ENCODE assay signal across 16 cellular contexts in genomic region chr2:101256316-101256715, GRCh38. TPM values are rescaled to one million over a fixed set of nuclear protein-coding genes. Genes with fewer than 3 reads are reported as not detected.
DNase-seq lines count a peak whose midpoint lies in the region; ATAC-seq and TF ChIP-seq lines count a peak whose summit lies in the region.
"Had no signal": no experiment of that assay in that cellular context is flagged by ENCODE, and none has a peak within 500 bp of the region (broad histone marks: within the 10 kb centered on the region; RNA-seq: fewer than 3 reads in every experiment).

No MANE protein-coding gene starts in this region.

- no peak overlapping the region for H3K4ac ChIP-seq in neuronal stem cell (ENCODE audit: low read length)

- H3K4me3 Mint-ChIP-seq in T-helper 2 cell treated with Interferon-gamma antibody and Interleukin-4, amounts not matched to agents 5 μg/mL and 100 μg/mL, for 36 hours = peak overlapping the region; percentile 46
- H3K4me3 Mint-ChIP-seq in Calu3 (ENCODE audit: low read depth, unreplicated experiment) = peak overlapping the region; percentile 41
- no peak overlapping the region for H3K4me3 Mint-ChIP-seq in activated naive CD8-positive, alpha-beta T cell treated with anti-CD3 and anti-CD28 coated beads for 36 hours
- peak overlapping the region; percentile 5 for H3K4me3 Mint-ChIP-seq in natural killer cell

- H4K91ac ChIP-seq in neuronal stem cell (ENCODE audit: low read depth, low read length, poor library complexity) = no peak overlapping the region

- no peak overlapping the region for H2AK5ac ChIP-seq in neuronal stem cell (ENCODE audit: low read depth, low read length)

- TF ChIP-seq CTCF in Calu3 (IDR thresholded peaks at IDR 0.05; ENCODE audit: unreplicated experiment) (no peak), natural killer cell (IDR thresholded peaks at IDR 0.05) (no peak)

- H3K4me3 ChIP-seq in neuronal stem cell (ENCODE audit: low read length in 2 of 2) = no peak overlapping the region
- H3K4me3 ChIP-seq: gastrocnemius medialis, right atrium auricular region had no signal

- H3K4me1 Mint-ChIP-seq in T-helper 2 cell treated with Interferon-gamma antibody and Interleukin-4, amounts not matched to agents 5 μg/mL and 100 μg/mL, for 36 hours (ENCODE audit: low read depth) = peaks cover 41% of the 10 kb centered on the region
- H3K4me1 Mint-ChIP-seq in Calu3 (ENCODE audit: low read depth, unreplicated experiment) (peaks cover 26% of the 10 kb centered on the region), natural killer cell (peaks cover 50 to 52% of the 10 kb centered on the region in 2 donors)
- H3K4me1 Mint-ChIP-seq in activated naive CD8-positive, alpha-beta T cell treated with anti-CD3 and anti-CD28 coated beads for 36 hours = peaks cover 39% of the 10 kb centered on the region

- no peak overlapping the region for H2BK15ac ChIP-seq in neuronal stem cell (ENCODE audit: low read length)

- no peak overlapping the region for H2BK12ac ChIP-seq in neuronal stem cell (ENCODE audit: low read length)

- H4K8ac ChIP-seq in neuronal stem cell (ENCODE audit: low read depth, low read length) = no peak overlapping the region

- no peaks in the 10 kb centered on the region for H3K27me3 Mint-ChIP-seq in T-helper 2 cell treated with Interferon-gamma antibody and Interleukin-4, amounts not matched to agents 5 μg/mL and 100 μg/mL, for 36 hours (ENCODE audit: low read depth)
- H3K27me3 Mint-ChIP-seq in Calu3 (ENCODE audit: unreplicated experiment) = no peaks in the 10 kb centered on the region
- no peaks in the 10 kb centered on the region for H3K27me3 Mint-ChIP-seq in activated naive CD8-positive, alpha-beta T cell treated with anti-CD3 and anti-CD28 coated beads for 36 hours
- no peaks in the 10 kb centered on the region for H3K27me3 Mint-ChIP-seq in natural killer cell (ENCODE audit: low read depth in 2 of 2)

- H3K18ac ChIP-seq in neuronal stem cell (ENCODE audit: low read length) = no peak overlapping the region

- H2BK120ac ChIP-seq in neuronal stem cell (ENCODE audit: low read depth, low read length) = no peak overlapping the region

- no peak overlapping the region for H3K27ac ChIP-seq in neuronal stem cell (replicated peaks; ENCODE audit: low read length)
- H3K27ac ChIP-seq: gastrocnemius medialis, right atrium auricular region had no signal

- peaks cover 4 to 51% of the 10 kb centered on the region in 2 donors for H3K36me3 ChIP-seq in neuronal stem cell (replicated peaks in 1 of 2; ENCODE audit: control insufficient read depth in 2 of 2, insufficient read depth in 2 of 2, low read length in 2 of 2)

- no peak for DNase-seq in T-helper 2 cell treated with Interferon-gamma antibody and Interleukin-4, amounts not matched to agents 5 μg/mL and 100 μg/mL, for 36 hours (ENCODE audit: low spot score)
- DNase-seq in T-helper 2 cell (no peak), Calu3 (no peak), natural killer cell (no peak), neuronal stem cell (ENCODE audit: low spot score) (no peak), iPS-NIHi7 (ENCODE audit: extremely low spot score) (no peak), NOMO-1 treated with DMSO at 0.1 percent for 48 hours (lab: John Stamatoyannopoulos, UW; ENCODE audit: unreplicated experiment) (no peak)
- DNase-seq in activated naive CD8-positive, alpha-beta T cell treated with anti-CD3 and anti-CD28 coated beads for 36 hours = no peak
- DNase-seq: cerebellar nuclear complex; gastrocnemius medialis; NCI-H187; NCI-H524; OCI-M1; SK-N-SH; stimulated activated CD4-positive, alpha-beta T cell treated with anti-CD3 and anti-CD28 coated beads, Interleukin-1b, Interleukin-23, amount 100 ng/mL, for 48 hours had no signal

- peaks cover 45% of the 10 kb centered on the region for H3K36me3 Mint-ChIP-seq in T-helper 2 cell treated with Interferon-gamma antibody and Interleukin-4, amounts not matched to agents 5 μg/mL and 100 μg/mL, for 36 hours (ENCODE audit: low read depth)
- H3K36me3 Mint-ChIP-seq in Calu3 (ENCODE audit: insufficient read depth, unreplicated experiment) = peaks cover 65% of the 10 kb centered on the region
- peaks cover 32% of the 10 kb centered on the region for H3K36me3 Mint-ChIP-seq in activated naive CD8-positive, alpha-beta T cell treated with anti-CD3 and anti-CD28 coated beads for 36 hours
- H3K36me3 Mint-ChIP-seq in natural killer cell = no peaks in the 10 kb centered on the region

- intact Hi-C loops in Calu3 (cut with micrococcal nuclease; ENCODE audit: unreplicated experiment) (no loop called here), natural killer cell (cut with micrococcal nuclease) (no loop called here)

- H3K9me3 ChIP-seq in neuronal stem cell (replicated peaks in 1 of 2; ENCODE audit: control insufficient read depth in 2 of 2, insufficient read depth in 1 of 2, low read depth in 1 of 2, low read length in 2 of 2) = peaks cover 2 to 8% of the 10 kb centered on the region in 2 donors
- H3K9me3 ChIP-seq: gastrocnemius medialis, right atrium auricular region, SK-N-SH had no signal

- WGBS in neuronal stem cell (ENCODE audit: extremely low coverage in 2 of 2, insufficient read length in 2 of 2, insufficient replicate concordance in 1 of 2), 2 donors = no CpG with 5 or more reads among the region's 2 CpGs

- no peak for ATAC-seq in natural killer cell
- ATAC-seq: gastrocnemius medialis had no signal

- peak overlapping the region; percentile 72 for H3K27ac Mint-ChIP-seq in T-helper 2 cell treated with Interferon-gamma antibody and Interleukin-4, amounts not matched to agents 5 μg/mL and 100 μg/mL, for 36 hours
- H3K27ac Mint-ChIP-seq in Calu3 (ENCODE audit: unreplicated experiment) = peak overlapping the region; percentile 68
- H3K27ac Mint-ChIP-seq in activated naive CD8-positive, alpha-beta T cell treated with anti-CD3 and anti-CD28 coated beads for 36 hours = peak overlapping the region; percentile 50
- H3K27ac Mint-ChIP-seq in natural killer cell = peak overlapping the region; percentile 68 to 70

- H3K4me2 ChIP-seq in neuronal stem cell (ENCODE audit: insufficient read depth, low read length, poor library complexity, severe bottlenecking) = no peak overlapping the region

- H3K23ac ChIP-seq in neuronal stem cell (ENCODE audit: low read depth, low read length, poor library complexity) = no peak overlapping the region

- H3K9ac ChIP-seq in neuronal stem cell (ENCODE audit: low read depth, low read length, poor library complexity) = no peak overlapping the region
- H3K9ac ChIP-seq: SK-N-SH had no signal

- H3K4me1 ChIP-seq in neuronal stem cell (ENCODE audit: control insufficient read depth in 2 of 2, insufficient read depth in 1 of 2, low read depth in 1 of 2, low read length in 2 of 2) = peaks cover 9 to 10% of the 10 kb centered on the region in 2 donors

- H2BK5ac ChIP-seq in neuronal stem cell (ENCODE audit: low read length) = no peak overlapping the region

- H3K79me1 ChIP-seq in neuronal stem cell (ENCODE audit: low read depth, low read length) = peaks cover 6% of the 10 kb centered on the region

- H3K27me3 ChIP-seq in neuronal stem cell (ENCODE audit: control insufficient read depth in 3 of 3, insufficient read depth in 3 of 3, low read depth in 1 of 3, low read length in 3 of 3) = no peaks in the 10 kb centered on the region
- H3K27me3 ChIP-seq: gastrocnemius medialis, right atrium auricular region had no signal

- no peak overlapping the region for H2AFZ ChIP-seq in neuronal stem cell (ENCODE audit: low read length)

- CTCF ChIA-PET in Calu3 (lab: Charles Lee) = no interaction called here

- H3K14ac ChIP-seq in neuronal stem cell (ENCODE audit: low read length) = no peak overlapping the region

- BruUV-seq in Calu3 (replicated peaks; lab: Mats Ljungman, UMichigan) = no TSS peak

- no peaks in the 10 kb centered on the region for H3K9me3 Mint-ChIP-seq in T-helper 2 cell treated with Interferon-gamma antibody and Interleukin-4, amounts not matched to agents 5 μg/mL and 100 μg/mL, for 36 hours
- H3K9me3 Mint-ChIP-seq in Calu3 (ENCODE audit: low read depth, unreplicated experiment) = no peaks in the 10 kb centered on the region
- H3K9me3 Mint-ChIP-seq in activated naive CD8-positive, alpha-beta T cell treated with anti-CD3 and anti-CD28 coated beads for 36 hours = no peaks in the 10 kb centered on the region
- no peaks in the 10 kb centered on the region for H3K9me3 Mint-ChIP-seq in natural killer cell

RNA-seq across cellular contexts. Expression of gene CNOT11, which starts 3.6 kb away (rescaled TPM):
- total RNA-seq in Calu3 (2022) (67.7 and 74.5 TPM in 2 replicates), natural killer cell (10 to 100 TPM; 41.7 to 49.8 (median 46.0) TPM)
- 10 to 100 TPM; 60.7 to 64.7 TPM for total RNA-seq in activated naive CD8-positive, alpha-beta T cell treated with anti-CD3 and anti-CD28 coated beads for 36 hours
- polyA plus RNA-seq in neuronal stem cell (2013, experiment 1 of 2) = 38.9 TPM
- polyA plus RNA-seq in neuronal stem cell (2013, experiment 2 of 2) = 39.3 TPM

RNA-seq across cellular contexts. Expression of gene RNF149, which starts 52.2 kb away (rescaled TPM):
- total RNA-seq in Calu3 (2022) = 69.0 and 79.8 TPM in 2 replicates
- 10 to 100 TPM; 38.7 to 39.4 TPM for total RNA-seq in activated naive CD8-positive, alpha-beta T cell treated with anti-CD3 and anti-CD28 coated beads for 36 hours
- 100 to 1,000 TPM; 133 to 151 (median 149) TPM for total RNA-seq in natural killer cell
- polyA plus RNA-seq in neuronal stem cell (2013, experiment 1 of 2) = 16.8 TPM
- 17.8 TPM for polyA plus RNA-seq in neuronal stem cell (2013, experiment 2 of 2)
